In genomic region chr22:45192701-45193187, GRCh38 we compare ENCODE assay signal across 11 cellular contexts. TPM values are rescaled to one million over a fixed set of nuclear protein-coding genes. Genes with fewer than 3 reads are reported as not detected.
DNase-seq lines count a peak whose midpoint lies in the region; ATAC-seq and TF ChIP-seq lines count a peak whose summit lies in the region.
"Had no signal": no experiment of that assay in that cellular context is flagged by ENCODE, and none has a peak within 500 bp of the region (broad histone marks: within the 10 kb centered on the region; RNA-seq: fewer than 3 reads in every experiment).

No MANE protein-coding gene starts in this region.

- H3K27ac Mint-ChIP-seq in HFFc6 (no peak overlapping the region), chondrocyte (ENCODE audit: unreplicated experiment) (no peak overlapping the region), neural crest cell (ENCODE audit: unreplicated experiment) (no peak overlapping the region)

- 0 out of 2 replicates have a peak, but pooled peaks have one; percentile 7 for TF ChIP-seq CTCF in HFFc6 (IDR thresholded peaks at IDR 0.05)
- TF ChIP-seq CTCF in chondrocyte (IDR thresholded peaks at IDR 0.05): peak; percentile 32
- TF ChIP-seq CTCF in neural crest cell (conservative IDR thresholded peaks at IDR 0.05): peak; percentile 15

- peaks cover 2% of the 10 kb centered on the region; the same call in 1 of the 2 replicates for H3K36me3 Mint-ChIP-seq in HFFc6 (ENCODE audit: low read depth)
- peaks cover 16% of the 10 kb centered on the region for H3K36me3 Mint-ChIP-seq in chondrocyte (ENCODE audit: low read depth)
- no peaks in the 10 kb centered on the region for H3K36me3 Mint-ChIP-seq in neural crest cell (ENCODE audit: low read depth)

- H3K27me3 Mint-ChIP-seq in HFFc6 (ENCODE audit: insufficient read depth): no peaks in the 10 kb centered on the region
- no peaks in the 10 kb centered on the region for H3K27me3 Mint-ChIP-seq in chondrocyte (ENCODE audit: low read depth)
- no peaks in the 10 kb centered on the region for H3K27me3 Mint-ChIP-seq in neural crest cell (ENCODE audit: low read depth)

- H3K4me3 Mint-ChIP-seq in HFFc6 (no peak overlapping the region), chondrocyte (ENCODE audit: unreplicated experiment) (no peak overlapping the region), neural crest cell (no peak overlapping the region)

- H3K4me1 Mint-ChIP-seq in HFFc6 (ENCODE audit: low read depth) (no peaks in the 10 kb centered on the region), chondrocyte (ENCODE audit: low read depth) (peaks cover 2% of the 10 kb centered on the region), neural crest cell (peaks cover 19% of the 10 kb centered on the region)

- ATAC-seq in GM18517 (IDR thresholded peaks at IDR 0.05; ENCODE audit: unreplicated experiment): no peak

- peak; percentile 63 for DNase-seq in COLO829 (ENCODE audit: low spot score)
- DNase-seq in HFFc6: no peak
- no peak for DNase-seq in chondrocyte (ENCODE audit: low spot score)
- no peak for DNase-seq in neural crest cell (ENCODE audit: low read depth, low spot score)
- no peak for DNase-seq in GM19238 (ENCODE audit: insufficient read length, low spot score)
- no peak for DNase-seq in dedifferentiated amniotic fluid mesenchymal stem cell (ENCODE audit: extremely low spot score)
- no peak for DNase-seq in DMS153 treated with DMSO at 0.1 percent for 48 hours (lab: John Stamatoyannopoulos, UW; ENCODE audit: unreplicated experiment)
- DNase-seq: activated CD4-positive, CD25-positive, alpha-beta regulatory T cell; activated CD8-positive, alpha-beta memory T cell treated with anti-CD3 and anti-CD28 coated beads, Interleukin-2, amount 50 U/mL, for 48 hours; stimulated activated naive CD4-positive, alpha-beta T cell had no signal

- no peaks in the 10 kb centered on the region for H3K9me3 Mint-ChIP-seq in HFFc6
- no peaks in the 10 kb centered on the region for H3K9me3 Mint-ChIP-seq in chondrocyte (ENCODE audit: low read depth)
- no peaks in the 10 kb centered on the region for H3K9me3 Mint-ChIP-seq in neural crest cell

RNA-seq across cellular contexts. Expression of gene NUP50, which starts 29.0 kb away (rescaled TPM):
- 10 to 100 TPM; 44.3 to 63.0 (median 56.6) TPM for total RNA-seq in HFFc6 (2021; fragmentation: NEBNext Ultra II Directional; extraction: Animal tissue kit (Norgen Biotek cat#: 25700))
- total RNA-seq in chondrocyte: 35.8 to 44.1 TPM (median 41.6 TPM) in 3 replicates
- total RNA-seq in neural crest cell: 115 and 128 TPM in 2 replicates

RNA-seq across cellular contexts. Expression of gene KIAA0930, which starts 48.0 kb away (rescaled TPM):
- total RNA-seq in HFFc6 (2021; fragmentation: NEBNext Ultra II Directional; extraction: Animal tissue kit (Norgen Biotek cat#: 25700)): 10 to 100 TPM; 53.9 to 70.1 (median 57.8) TPM
- 103 to 109 TPM (median 109 TPM) in 3 replicates for total RNA-seq in chondrocyte
- total RNA-seq in neural crest cell: 56.9 and 60.2 TPM in 2 replicates
